Comparison of ENCODE assay signal across 22 cellular contexts in genomic region chr3:32946973-32947372, GRCh38. TPM values are rescaled to one million over a fixed set of nuclear protein-coding genes. Genes with fewer than 3 reads are reported as not detected.
"Had no signal": no experiment of that assay in that cellular context is flagged by ENCODE, and none has a peak within 500 bp of the region (broad histone marks: within the 10 kb centered on the region; RNA-seq: fewer than 3 reads in every experiment).

No MANE protein-coding gene starts in this region.

- H3K9me3 Mint-ChIP-seq: activated CD4-positive, alpha-beta memory T cell treated with anti-CD3 and anti-CD28 coated beads for 36 hours; activated CD4-positive, alpha-beta T cell treated with anti-CD3 and anti-CD28 coated beads, Interleukin-2, amount 10 ng/mL, durations not matched to agents 24 days and 14 days; activated naive CD8-positive, alpha-beta T cell treated with anti-CD3 and anti-CD28 coated beads, Interleukin-2, amount 10 ng/mL, durations not matched to agents 7 days and 5 days; activated T-cell treated with anti-CD3 and anti-CD28 coated beads, Interleukin-2, amount 50 U/mL, for 24 hours; activated T-cell treated with anti-CD3 and anti-CD28 coated beads, Interleukin-2, amount 50 U/mL, for 72 hours; activated T-helper 17 cell treated with anti-CD3 and anti-CD28 coated beads, Interleukin-2, amount 50 U/mL, for 72 hours; brain; central memory CD8-positive, alpha-beta T cell; dendritic cell treated with granulocyte-macrophage colony-stimulating factor and Interleukin-4, amounts not matched to agents 40 ng/mL and 50 ng/mL, for 4 days; endodermal cell had no signal

- H3K4me1 ChIP-seq: ascending aorta, breast epithelium, esophagus muscularis mucosa, gastrocnemius medialis had no signal

- H3K27ac ChIP-seq: ascending aorta, breast epithelium, cardiac muscle cell, coronary artery, dorsolateral prefrontal cortex, esophagus muscularis mucosa, foreskin keratinocyte, gastrocnemius medialis, heart left ventricle had no signal

- H3K4me3 ChIP-seq: ascending aorta, breast epithelium, cardiac muscle cell, coronary artery, dorsolateral prefrontal cortex, esophagus muscularis mucosa, gastrocnemius medialis, heart left ventricle had no signal

- H3K4me1 Mint-ChIP-seq: brain, endodermal cell had no signal

- H3K27me3 ChIP-seq: ascending aorta, breast epithelium, cardiac muscle cell, dorsolateral prefrontal cortex, esophagus muscularis mucosa, foreskin keratinocyte, gastrocnemius medialis, heart left ventricle had no signal

- H3K27ac Mint-ChIP-seq: activated CD4-positive, alpha-beta memory T cell treated with anti-CD3 and anti-CD28 coated beads for 36 hours; activated CD4-positive, alpha-beta T cell treated with anti-CD3 and anti-CD28 coated beads for 36 hours; activated CD4-positive, alpha-beta T cell treated with anti-CD3 and anti-CD28 coated beads, Interleukin-2, amount 10 ng/mL, durations not matched to agents 24 days and 14 days; activated naive CD8-positive, alpha-beta T cell treated with anti-CD3 and anti-CD28 coated beads, Interleukin-2, amount 10 ng/mL, durations not matched to agents 7 days and 5 days; activated T-cell treated with anti-CD3 and anti-CD28 coated beads, Interleukin-2, amount 50 U/mL, for 24 hours; brain; dendritic cell treated with granulocyte-macrophage colony-stimulating factor and Interleukin-4, amounts not matched to agents 40 ng/mL and 50 ng/mL, for 4 days; endodermal cell had no signal

- ATAC-seq: gastrocnemius medialis had no signal

- H3K9me3 ChIP-seq: ascending aorta, breast epithelium, esophagus muscularis mucosa, gastrocnemius medialis, heart left ventricle had no signal

- H3K27me3 Mint-ChIP-seq: activated CD4-positive, alpha-beta memory T cell treated with anti-CD3 and anti-CD28 coated beads for 36 hours; activated CD4-positive, alpha-beta T cell treated with anti-CD3 and anti-CD28 coated beads for 36 hours; activated CD4-positive, alpha-beta T cell treated with anti-CD3 and anti-CD28 coated beads, Interleukin-2, amount 10 ng/mL, durations not matched to agents 24 days and 14 days; activated T-cell treated with anti-CD3 and anti-CD28 coated beads, Interleukin-2, amount 50 U/mL, for 24 hours; activated T-helper 17 cell treated with anti-CD3 and anti-CD28 coated beads, Interleukin-2, amount 50 U/mL, for 72 hours; brain; central memory CD8-positive, alpha-beta T cell; dendritic cell treated with granulocyte-macrophage colony-stimulating factor and Interleukin-4, amounts not matched to agents 40 ng/mL and 50 ng/mL, for 4 days had no signal

- H3K4me3 Mint-ChIP-seq: activated CD4-positive, alpha-beta memory T cell treated with anti-CD3 and anti-CD28 coated beads for 36 hours; activated CD4-positive, alpha-beta T cell treated with anti-CD3 and anti-CD28 coated beads for 36 hours; activated CD4-positive, alpha-beta T cell treated with anti-CD3 and anti-CD28 coated beads, Interleukin-2, amount 10 ng/mL, durations not matched to agents 24 days and 14 days; activated naive CD8-positive, alpha-beta T cell treated with anti-CD3 and anti-CD28 coated beads, Interleukin-2, amount 10 ng/mL, durations not matched to agents 7 days and 5 days; activated T-cell treated with anti-CD3 and anti-CD28 coated beads, Interleukin-2, amount 50 U/mL, for 24 hours; activated T-cell treated with anti-CD3 and anti-CD28 coated beads, Interleukin-2, amount 50 U/mL, for 72 hours; brain; central memory CD8-positive, alpha-beta T cell; dendritic cell treated with granulocyte-macrophage colony-stimulating factor and Interleukin-4, amounts not matched to agents 40 ng/mL and 50 ng/mL, for 4 days; endodermal cell had no signal

- H3K36me3 ChIP-seq: ascending aorta, breast epithelium, cardiac muscle cell, esophagus muscularis mucosa, gastrocnemius medialis, heart left ventricle had no signal

- H3K36me3 Mint-ChIP-seq: activated naive CD8-positive, alpha-beta T cell treated with anti-CD3 and anti-CD28 coated beads, Interleukin-2, amount 10 ng/mL, durations not matched to agents 7 days and 5 days; brain had no signal

RNA-seq across cellular contexts. Expression of gene CCR4, which starts 4.5 kb away (rescaled TPM):
- total RNA-seq: cardiac muscle cell, cerebellum, epithelial cell of proximal tubule, foreskin keratinocyte had no signal
- polyA plus RNA-seq: cardiac muscle cell, foreskin keratinocyte had no signal
